ENCODE assay signal across 29 cellular contexts in the genomic region with DNA sequence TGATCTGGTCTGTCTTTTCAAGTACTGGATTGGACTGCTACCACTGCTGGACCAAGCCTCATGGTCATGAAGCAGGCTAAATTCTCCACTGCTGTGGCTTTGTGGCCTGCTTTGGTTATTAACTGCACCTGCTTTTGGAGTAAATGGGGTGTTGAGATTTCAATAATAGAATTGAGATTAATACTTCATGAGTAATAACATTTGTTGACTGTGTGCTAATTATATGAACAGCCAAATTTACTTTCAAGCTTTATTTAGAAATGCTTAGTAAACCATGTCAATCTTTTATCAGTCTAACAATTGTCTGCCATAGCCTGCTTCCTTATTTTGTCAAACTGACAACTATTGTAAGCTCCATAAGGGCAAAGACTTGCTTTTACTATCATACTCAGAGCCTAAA. TPM values are rescaled to one million over a fixed set of nuclear protein-coding genes. Genes with fewer than 3 reads are reported as not detected.
DNase-seq lines count a peak whose midpoint lies in the region; ATAC-seq, FAIRE-seq and TF ChIP-seq lines count a peak whose summit lies in the region.
"Had no signal": no experiment of that assay in that cellular context is flagged by ENCODE, and none has a peak within 500 bp of the region (broad histone marks: within the 10 kb centered on the region; RNA-seq: fewer than 3 reads in every experiment).

No MANE protein-coding gene starts in this region.

- H3K9me3 ChIP-seq in GM12878 (replicated peaks; ENCODE audit: control insufficient read depth, insufficient read depth, low read length), result no peaks in the 10 kb centered on the region
- H3K9me3 ChIP-seq: ascending aorta, heart right ventricle, tibial nerve had no signal

- H3K36me3 ChIP-seq in GM12878 (ENCODE audit: control insufficient read depth in 2 of 2, insufficient read depth in 2 of 2, low read length in 1 of 2), result peaks cover 4 to 5% of the 10 kb centered on the region in 2 experiments

- H3K4me3 ChIP-seq in GM12878, result no peak overlapping the region
- H3K4me3 ChIP-seq: ascending aorta, heart right ventricle, tibial nerve had no signal

- FAIRE-seq in GM12878 (lab: Jason Lieb, UNC) (peak; percentile 49), D721Med (lab: Jason Lieb, UNC) (no peak)

- POLR2A ChIA-PET in GM12878 (lab: Charles Lee) (no interaction called here), WTC11 (lab: Charles Lee) (no interaction called here)

- peaks cover 7% of the 10 kb centered on the region; the same call in 1 of the 2 replicates for H3K4me1 ChIP-seq in GM12878 (ENCODE audit: control insufficient read depth, insufficient read depth, low read length)
- H3K4me1 ChIP-seq: ascending aorta, tibial nerve had no signal

- no peak for TF ChIP-seq CTCF in GM12878 (IDR thresholded peaks at IDR 0.05 in 2 of 3, conservative IDR thresholded peaks at IDR 0.05 in 1 of 3; ENCODE audit: control insufficient read depth in 2 of 3, extremely low read depth in 1 of 3, insufficient read depth in 1 of 3, low read depth in 3 of 3, low read length in 3 of 3)
- no peak for TF ChIP-seq CTCF in D721Med (IDR thresholded peaks at IDR 0.05; ENCODE audit: insufficient read depth, missing control alignments)
- TF ChIP-seq CTCF in WTC11 (IDR thresholded peaks at IDR 0.05), result no peak

- no peak overlapping the region for H3K9ac ChIP-seq in GM12878 (ENCODE audit: control insufficient read depth, insufficient read depth, low read length)

- H3K27ac Mint-ChIP-seq in activated CD8-positive, alpha-beta memory T cell treated with anti-CD3 and anti-CD28 coated beads, Interleukin-2, amount 10 ng/mL, durations not matched to agents 7 days and 5 days, result no peak overlapping the region
- no peak overlapping the region for H3K27ac Mint-ChIP-seq in WTC11
- H3K27ac Mint-ChIP-seq: activated CD4-positive, alpha-beta T cell treated with anti-CD3 and anti-CD28 coated beads, Interleukin-2, amount 10 ng/mL, durations not matched to agents 24 days and 14 days; activated naive CD8-positive, alpha-beta T cell; activated T-helper 17 cell treated with anti-CD3 and anti-CD28 coated beads, Interleukin-2, amount 50 U/mL, for 72 hours; CD4-positive, alpha-beta T cell; naive thymus-derived CD8-positive, alpha-beta T cell; stimulated activated naive CD8-positive, alpha-beta T cell treated with anti-CD3 and anti-CD28 coated beads, Interleukin-15, Interleukin-2, amounts not matched to agents 100 ng/mL and 50 ng/mL, for 24 hours had no signal

- TF ChIP-seq POLR2A in GM12878 (IDR thresholded peaks at IDR 0.05; ENCODE audit: low read depth, low read length), result no peak

- RAD21 ChIA-PET in GM12878 (lab: Charles Lee; ENCODE audit: unreplicated experiment), result no interaction called here

- H2AFZ ChIP-seq in GM12878 (ENCODE audit: control insufficient read depth, low read depth, low read length), result no peak overlapping the region

- H3K27ac ChIP-seq in GM12878 (ENCODE audit: control insufficient read depth, insufficient read depth), result no peak overlapping the region
- H3K27ac ChIP-seq: ascending aorta, epithelial cell of prostate, tibial nerve had no signal

- intact Hi-C loops in GM12878 (cut with micrococcal nuclease; ENCODE audit: unreplicated experiment), result no loop called here

- SMC1A ChIA-PET in GM12878 (lab: Charles Lee; ENCODE audit: uncharacterized antibody, unreplicated experiment), result no interaction called here

- peaks cover 10% of the 10 kb centered on the region for H3K4me1 Mint-ChIP-seq in activated CD8-positive, alpha-beta memory T cell treated with anti-CD3 and anti-CD28 coated beads, Interleukin-2, amount 10 ng/mL, durations not matched to agents 7 days and 5 days
- no peaks in the 10 kb centered on the region for H3K4me1 Mint-ChIP-seq in WTC11
- H3K4me1 Mint-ChIP-seq: activated T-helper 17 cell treated with anti-CD3 and anti-CD28 coated beads, Interleukin-2, amount 50 U/mL, for 72 hours had no signal

- H3K27me3 ChIP-seq in GM12878 (replicated peaks in 1 of 2; ENCODE audit: control insufficient read depth in 2 of 2, insufficient read depth in 2 of 2, low read length in 1 of 2), result no peaks in the 10 kb centered on the region
- H3K27me3 ChIP-seq: ascending aorta, heart right ventricle, tibial nerve had no signal

- H3K27me3 Mint-ChIP-seq in activated CD8-positive, alpha-beta memory T cell treated with anti-CD3 and anti-CD28 coated beads, Interleukin-2, amount 10 ng/mL, durations not matched to agents 7 days and 5 days, result peaks cover 5% of the 10 kb centered on the region
- H3K27me3 Mint-ChIP-seq in WTC11 (ENCODE audit: low read depth), result no peaks in the 10 kb centered on the region
- H3K27me3 Mint-ChIP-seq: activated CD4-positive, alpha-beta T cell treated with anti-CD3 and anti-CD28 coated beads, Interleukin-2, amount 10 ng/mL, durations not matched to agents 24 days and 14 days; activated naive CD8-positive, alpha-beta T cell; activated T-helper 17 cell treated with anti-CD3 and anti-CD28 coated beads, Interleukin-2, amount 50 U/mL, for 72 hours; CD4-positive, alpha-beta T cell; naive thymus-derived CD8-positive, alpha-beta T cell; stimulated activated naive CD8-positive, alpha-beta T cell treated with anti-CD3 and anti-CD28 coated beads, Interleukin-15, Interleukin-2, amounts not matched to agents 100 ng/mL and 50 ng/mL, for 24 hours had no signal

- in situ Hi-C loops in GM12878 (cut with MboI), result no loop called here

- H3K4me3 Mint-ChIP-seq in activated CD8-positive, alpha-beta memory T cell treated with anti-CD3 and anti-CD28 coated beads, Interleukin-2, amount 10 ng/mL, durations not matched to agents 7 days and 5 days, result no peak overlapping the region
- H3K4me3 Mint-ChIP-seq in WTC11, result no peak overlapping the region
- H3K4me3 Mint-ChIP-seq: activated CD4-positive, alpha-beta T cell treated with anti-CD3 and anti-CD28 coated beads, Interleukin-2, amount 10 ng/mL, durations not matched to agents 24 days and 14 days; activated naive CD8-positive, alpha-beta T cell; activated T-helper 17 cell treated with anti-CD3 and anti-CD28 coated beads, Interleukin-2, amount 50 U/mL, for 72 hours; CD4-positive, alpha-beta T cell; naive thymus-derived CD8-positive, alpha-beta T cell; stimulated activated naive CD8-positive, alpha-beta T cell treated with anti-CD3 and anti-CD28 coated beads, Interleukin-15, Interleukin-2, amounts not matched to agents 100 ng/mL and 50 ng/mL, for 24 hours had no signal

- ATAC-seq in GM18519 (IDR thresholded peaks at IDR 0.05; ENCODE audit: low FRiP score, unreplicated experiment) (peak; percentile 54), GM19455 (IDR thresholded peaks at IDR 0.05; ENCODE audit: unreplicated experiment) (peak; percentile 65), HG02884 (IDR thresholded peaks at IDR 0.05; ENCODE audit: unreplicated experiment) (peak; percentile 59), GM12878 (peak; percentile 83), WTC11 (no peak)
- no peak for ATAC-seq in activated CD8-positive, alpha-beta memory T cell treated with anti-CD3 and anti-CD28 coated beads, Interleukin-2, amount 10 ng/mL, durations not matched to agents 7 days and 5 days
- ATAC-seq: activated T-helper 17 cell treated with anti-CD3 and anti-CD28 coated beads, Interleukin-2, amount 50 U/mL, for 72 hours; heart right ventricle; left colon; naive thymus-derived CD8-positive, alpha-beta T cell; Panc1 had no signal

- TF ChIP-seq EP300 in GM12878 (IDR thresholded peaks at IDR 0.05; ENCODE audit: borderline replicate concordance in 1 of 2, control insufficient read depth in 1 of 2, low read depth in 2 of 2, low read length in 2 of 2), result peak in 1 of 2 experiments; percentile 49; a peak in 1 of 4 replicates

- no peaks in the 10 kb centered on the region for H3K79me2 ChIP-seq in GM12878 (ENCODE audit: control insufficient read depth, insufficient read depth, low read length)

- no peaks in the 10 kb centered on the region for H3K9me3 Mint-ChIP-seq in activated CD8-positive, alpha-beta memory T cell treated with anti-CD3 and anti-CD28 coated beads, Interleukin-2, amount 10 ng/mL, durations not matched to agents 7 days and 5 days (ENCODE audit: low read depth)
- no peaks in the 10 kb centered on the region for H3K9me3 Mint-ChIP-seq in WTC11
- H3K9me3 Mint-ChIP-seq: activated CD4-positive, alpha-beta T cell treated with anti-CD3 and anti-CD28 coated beads, Interleukin-2, amount 10 ng/mL, durations not matched to agents 24 days and 14 days; activated T-helper 17 cell treated with anti-CD3 and anti-CD28 coated beads, Interleukin-2, amount 50 U/mL, for 72 hours; CD4-positive, alpha-beta T cell; naive thymus-derived CD8-positive, alpha-beta T cell; stimulated activated naive CD8-positive, alpha-beta T cell treated with anti-CD3 and anti-CD28 coated beads, Interleukin-15, Interleukin-2, amounts not matched to agents 100 ng/mL and 50 ng/mL, for 24 hours had no signal

- H3K36me3 Mint-ChIP-seq in activated CD8-positive, alpha-beta memory T cell treated with anti-CD3 and anti-CD28 coated beads, Interleukin-2, amount 10 ng/mL, durations not matched to agents 7 days and 5 days, result peaks cover 6% of the 10 kb centered on the region
- H3K36me3 Mint-ChIP-seq in WTC11, result peaks cover 33% of the 10 kb centered on the region
- H3K36me3 Mint-ChIP-seq: activated naive CD8-positive, alpha-beta T cell had no signal

- CTCF ChIA-PET in GM12878 (lab: Yijun Ruan, JAX) (no interaction called here), WTC11 (lab: Charles Lee) (interaction anchor here (0.6 kb wide), 1 partner anchor 12 kb away, joined by 3 read pairs; no protein-coding TSS in a partner anchor)
- CTCF ChIA-PET in activated CD8-positive, alpha-beta memory T cell treated with anti-CD3 and anti-CD28 coated beads, Interleukin-2, amount 10 ng/mL, durations not matched to agents 7 days and 5 days (lab: Charles Lee), result no interaction called here

- TF ChIP-seq RAD21 in GM12878 (IDR thresholded peaks at IDR 0.05; ENCODE audit: insufficient read depth, low read depth, low read length), result no peak

- peak; percentile 43 for DNase-seq in GM12878 (ENCODE audit: low read depth, low spot score)
- DNase-seq in D721Med (ENCODE audit: insufficient read length, low spot score), result no peak
- DNase-seq in activated CD8-positive, alpha-beta memory T cell treated with anti-CD3 and anti-CD28 coated beads, Interleukin-2, amount 10 ng/mL, durations not matched to agents 7 days and 5 days, result no peak
- no peak for DNase-seq in middle frontal gyrus (ENCODE audit: extremely low spot score, low spot score)
- no peak for DNase-seq in WTC11 (ENCODE audit: low spot score)
- DNase-seq: activated CD4-positive, alpha-beta T cell treated with anti-CD3 and anti-CD28 coated beads, Interleukin-2, amount 10 ng/mL, durations not matched to agents 24 days and 14 days; CD4-positive, alpha-beta T cell; DMS153; GOT3; heart right ventricle; IMR-90; left colon; mesenchymal stem cell; naive thymus-derived CD8-positive, alpha-beta T cell; NCI-H1105; NCI-H2081 treated with DMSO at 0.1 percent for 48 hours; NK-92 treated with Interleukin-12 subunit alpha and Interleukin-12 subunit beta, amount 100 ng/mL, for 24 hours; retina; stimulated activated CD4-positive, alpha-beta T cell treated with anti-CD3 and anti-CD28 coated beads, Interleukin-4, amount 100 ng/mL, for 4 hours had no signal

- H4K20me1 ChIP-seq in GM12878 (ENCODE audit: control insufficient read depth, insufficient read depth), result no peaks in the 10 kb centered on the region

- TSS peak; percentile 45 for BruUV-seq in GM12878 (replicated peaks; lab: Mats Ljungman, UMichigan)

- no peak overlapping the region for H3K4me2 ChIP-seq in GM12878 (ENCODE audit: control insufficient read depth, insufficient read depth)

RNA-seq across cellular contexts. Expression of a gene that starts 27.4 kb away (rescaled TPM):
- 54.4 and 61.4 TPM in 2 replicates for total RNA-seq in GM12878 (2013; cell fraction: nucleolus; rRNA removed)
- 34.2 and 38.5 TPM in 2 replicates for total RNA-seq in GM12878 (2014; rRNA removed)
- total RNA-seq in GM12878 (2014; rRNA removed; fragmentation: Illumina TruSeq; extraction: Trizol), result 62.1 and 63.7 TPM in 2 replicates
- 33.4 and 34.1 TPM in 2 replicates for total RNA-seq in GM12878 (2021)
- 19.3 TPM for polyA plus RNA-seq in GM12878 (2011; ENCODE audit: low read depth)
- polyA plus RNA-seq in GM12878 (2011; rRNA removed), result 40.8 and 65.5 TPM in 2 replicates
- 16.3 and 17.6 TPM in 2 replicates for polyA plus RNA-seq in GM12878 (2011; cell fraction: cytosol; rRNA removed)
- 37.9 and 42.0 TPM in 2 replicates for polyA plus RNA-seq in GM12878 (2011; cell fraction: nucleus; rRNA removed)
- polyA plus RNA-seq in GM12878 (2012), result 26.4 and 33.0 TPM in 2 replicates
- polyA plus RNA-seq in GM12878 (2014; fragmentation: Illumina TruSeq; extraction: Trizol), result 50.2 and 57.4 TPM in 2 replicates
- 10 to 100 TPM; 26.4 to 39.2 TPM for polyA plus RNA-seq in GM12878 (2014; fragmentation: Nextera tagmentation; extraction: Ambion mirVana)
- polyA plus RNA-seq in GM12878 (2014; rRNA removed), result 25.5 and 30.9 TPM in 2 replicates
- 10 to 100 TPM; 45.4 to 46.1 TPM for polyA plus RNA-seq in GM12878 (2016; fragmentation: Nextera tagmentation; extraction: Ambion mirVana)
- 53.5 and 57.6 TPM in 2 replicates for polyA minus RNA-seq in GM12878 (2011; rRNA and poly(A)+ RNA removed)
- 16.6 and 21.8 TPM in 2 replicates for polyA minus RNA-seq in GM12878 (2011; cell fraction: cytosol; rRNA and poly(A)+ RNA removed)
- polyA minus RNA-seq in GM12878 (2011; cell fraction: nucleus; rRNA and poly(A)+ RNA removed), result 45.0 and 56.9 TPM in 2 replicates
- 10 to 100 TPM; 27.7 to 33.5 TPM for total RNA-seq in activated CD8-positive, alpha-beta memory T cell treated with anti-CD3 and anti-CD28 coated beads, Interleukin-2, amount 10 ng/mL, durations not matched to agents 7 days and 5 days
- 38.9 to 43.9 TPM (median 39.8 TPM) in 3 replicates for total RNA-seq in WTC11 (2021)

Comparison
In these comparisons a context has a peak if more than half of its experiments do, and no peak if none do; other contexts are left out.
1. ATAC-seq: peak in GM18519 (single experiment), GM19455 (single experiment), HG02884 (single experiment) and GM12878 (single experiment); none in activated CD8-positive, alpha-beta memory T cell treated with anti-CD3 and anti-CD28 coated beads, Interleukin-2, amount 10 ng/mL, durations not matched to agents 7 days and 5 days (single experiment) and WTC11 (single experiment).